ENCODE assay signal across 20 cellular contexts in genomic region chr2:83967854-83968253, GRCh38.
A peak's percentile ranks its signal among the peaks of the same experiment; 100 is the strongest.
DNase-seq lines count a peak whose midpoint lies in the region; ATAC-seq, FAIRE-seq and TF ChIP-seq lines count a peak whose summit lies in the region.
"Had no signal": no experiment of that assay in that cellular context is flagged by ENCODE, and none has a peak within 500 bp of the region (broad histone marks: within the 10 kb centered on the region; RNA-seq: fewer than 3 reads in every experiment).

No MANE protein-coding gene starts in this region.

- no TSS peak for BruUV-seq in K562 (replicated peaks; lab: Mats Ljungman, UMichigan)

- H3K4me3 ChIP-seq in NB4 (ENCODE audit: low read depth, low read length) (no peak overlapping the region), K562 (no peak overlapping the region), thyroid gland (replicated peaks in 1 of 3) (no peak overlapping the region)

- H3K36me3 ChIP-seq in K562 (ENCODE audit: control insufficient read depth, insufficient read depth, low read length): no peaks in the 10 kb centered on the region; the same call in 2 of the 3 replicates
- H3K36me3 ChIP-seq in thyroid gland: no peaks in the 10 kb centered on the region
- H3K36me3 ChIP-seq: BE2C had no signal

- H3K79me2 ChIP-seq in K562 (ENCODE audit: control insufficient read depth, insufficient read depth, low read length): no peaks in the 10 kb centered on the region

- no peak for FAIRE-seq in K562 (lab: Jason Lieb, UNC)

- TF ChIP-seq RAD21 in K562 (CRISPR knock-in tag; conservative IDR thresholded peaks at IDR 0.05 in 1 of 2, IDR thresholded peaks at IDR 0.05 in 1 of 2): no peak

- H4K20me1 ChIP-seq in K562 (replicated peaks; ENCODE audit: control insufficient read depth, insufficient read depth, low read length): no peaks in the 10 kb centered on the region

- peak; percentile 19 for TF ChIP-seq CTCF in GM12873 (IDR thresholded peaks at IDR 0.05; ENCODE audit: insufficient read depth, low read depth, low read length, missing control alignments)
- TF ChIP-seq CTCF in NB4 (IDR thresholded peaks at IDR 0.05; ENCODE audit: low read depth, low read length): no peak
- TF ChIP-seq CTCF in K562 (IDR thresholded peaks at IDR 0.05 in 2 of 3, conservative IDR thresholded peaks at IDR 0.05 in 1 of 3; ENCODE audit: insufficient read depth in 2 of 3, low read depth in 1 of 3, low read length in 3 of 3): peak; percentile 36 to 40 (median 37); a peak in 4 of 6 replicates
- TF ChIP-seq CTCF in thyroid gland (IDR thresholded peaks at IDR 0.05): no peak

- H3K27me3 ChIP-seq in K562 (ENCODE audit: control insufficient read depth in 2 of 2, insufficient read depth in 2 of 2, low read length in 2 of 2) (no peaks in the 10 kb centered on the region), thyroid gland (no peaks in the 10 kb centered on the region)
- H3K27me3 ChIP-seq: BE2C had no signal

- no peak overlapping the region for H3K9ac ChIP-seq in K562 (ENCODE audit: insufficient read depth in 1 of 2, low read depth in 2 of 2, low read length in 2 of 2)

- H3K27ac ChIP-seq in K562 (ENCODE audit: extremely low read depth, low read depth, low read length) (no peak overlapping the region), thyroid gland (no peak overlapping the region)

- H3K4me1 ChIP-seq in K562 (replicated peaks in 1 of 2; ENCODE audit: control insufficient read depth in 2 of 2, insufficient read depth in 2 of 2, low read length in 2 of 2) (peaks cover 3 to 45% of the 10 kb centered on the region in 2 experiments; a peak in 4 of 5 replicates), thyroid gland (no peaks in the 10 kb centered on the region)
- H3K4me1 ChIP-seq: BE2C had no signal

- H3K9me1 ChIP-seq in K562 (ENCODE audit: control insufficient read depth, insufficient read depth, low read length): no peaks in the 10 kb centered on the region

- TF ChIP-seq POLR2A in NB4 (IDR thresholded peaks at IDR 0.05; ENCODE audit: extremely low read depth, insufficient read length) (no peak), K562 (conservative IDR thresholded peaks at IDR 0.05) (no peak), thyroid gland (IDR thresholded peaks at IDR 0.05) (no peak)

- POLR2A ChIA-PET in K562 (lab: Yijun Ruan, JAX): interaction anchor here (0.6 kb wide), 1 partner anchor 16 kb away, joined by 4 read pairs; no protein-coding TSS in a partner anchor
- POLR2A ChIA-PET in HEK293T (lab: Yijun Ruan, JAX): no interaction called here

- intact Hi-C loops in K562 (cut with micrococcal nuclease) (no loop called here), thyroid gland (cut with DNase I) (no loop called here)

- H2AFZ ChIP-seq in K562 (ENCODE audit: low read depth, low read length): 0 out of 2 replicates have a peak overlapping the region, but pooled peaks have one; percentile 4

- TF ChIP-seq EP300 in K562 (IDR thresholded peaks at IDR 0.05; ENCODE audit: low read length): no peak

- H3K9me3 ChIP-seq in K562 (replicated peaks; ENCODE audit: control insufficient read depth, insufficient read depth, low read depth, low read length): peaks cover 5% of the 10 kb centered on the region
- H3K9me3 ChIP-seq in thyroid gland: no peaks in the 10 kb centered on the region
- H3K9me3 ChIP-seq: BE2C had no signal

- WGBS in K562 (ENCODE audit: insufficient coverage, low coverage, missing lambda C conversion rate): 13% methylated on average over 2 of the region's 2 CpGs
- WGBS in thyroid gland, 2 donors: 53 to 64% methylated on average over 2 of the region's 2 CpGs

- DNase-seq in NB4 (ENCODE audit: low read depth) (peak; percentile 3), K562 (ENCODE audit: extremely low read depth in 1 of 4, low spot score in 3 of 4) (peak in 2 of 4 experiments; percentile 15 to 35), myocyte (ENCODE audit: low read depth) (peak; percentile 22), thyroid gland (no peak), HEK293T (ENCODE audit: extremely low spot score) (no peak)
- DNase-seq in activated effector memory CD4-positive, alpha-beta T cell treated with Interleukin-2 at 50 U/mL for 16 hours: no peak
- DNase-seq: activated CD4-positive, alpha-beta T cell treated with anti-CD3 and anti-CD28 coated beads, Interleukin-2, amount 10 ng/mL, durations not matched to agents 7 days and 5 days; activated naive CD4-positive, alpha-beta T cell treated with anti-CD3 and anti-CD28 coated beads for 36 hours; activated T-cell treated with anti-CD3 and anti-CD28 coated beads for 4 hours; anterior cingulate cortex; BE2C; DMS79 treated with DMSO at 0.1 percent for 48 hours; HCEC 1CT; hippocampal formation; midbrain; NCI-H1105; NCI-H748 treated with DMSO at 0.1 percent for 48 hours; stimulated activated CD4-positive, alpha-beta T cell treated with anti-CD3 and anti-CD28 coated beads, Interleukin-12 subunit alpha, Interleukin-12 subunit beta, amount 100 ng/mL, for 4 hours had no signal

- CTCF ChIA-PET in K562 (lab: Yijun Ruan, JAX; ENCODE audit: low intra/inter-chr PET ratio): no interaction called here
- CTCF ChIA-PET in HEK293T (lab: Yijun Ruan, JAX): no interaction called here

- peak; percentile 17; the same call in 1 of the 3 replicates for ATAC-seq in K562
- no peak for ATAC-seq in HG02571 (IDR thresholded peaks at IDR 0.05; ENCODE audit: unreplicated experiment)

- in situ Hi-C loops in K562 (cut with MboI): no loop called here

- H3K4me2 ChIP-seq in K562 (ENCODE audit: insufficient read depth, low read length): no peak overlapping the region

TF ChIP-seq in K562, 482 proteins besides CTCF, POLR2A, EP300 and RAD21:
- TF ChIP-seq REST (CRISPR knock-in tag; IDR thresholded peaks at IDR 0.05; ENCODE audit: low read depth): no peak
- TF ChIP-seq SRF (CRISPR knock-in tag; IDR thresholded peaks at IDR 0.05): no peak
- no peak for TF ChIP-seq WHSC1 (IDR thresholded peaks at IDR 0.05; ENCODE audit: low read length)
- TF ChIP-seq ZEB2 (IDR thresholded peaks at IDR 0.05): no peak
- TF ChIP-seq SRSF3 (IDR thresholded peaks at IDR 0.05; ENCODE audit: insufficient read depth, low read length): no peak
- no peak for TF ChIP-seq ZNF717 (CRISPR knock-in tag; IDR thresholded peaks at IDR 0.05)
- peak in 1 of 2 experiments; percentile 40; a peak in 1 of 4 replicates for TF ChIP-seq FOXK2 (conservative IDR thresholded peaks at IDR 0.05 in 1 of 2, IDR thresholded peaks at IDR 0.05 in 1 of 2; ENCODE audit: low read depth in 2 of 2)

TF ChIP-seq in HEK293T, 16 proteins besides CTCF, POLR2A, EP300 and RAD21:
- TF ChIP-seq FOXA1 (IDR thresholded peaks at IDR 0.05) (no peak), HDGF (IDR thresholded peaks at IDR 0.05; ENCODE audit: borderline replicate concordance) (no peak), CTBP1 (IDR thresholded peaks at IDR 0.05; ENCODE audit: borderline replicate concordance) (no peak), SUZ12 (IDR thresholded peaks at IDR 0.05) (no peak), FOXK2 (IDR thresholded peaks at IDR 0.05) (no peak), ELF4 (IDR thresholded peaks at IDR 0.05) (no peak), NFRKB (IDR thresholded peaks at IDR 0.05) (no peak)

Comparison
In these comparisons a context has a peak if more than half of its experiments do, and no peak if none do; other contexts are left out.
1. CTCF ChIP-seq: peak in GM12873 (single experiment) and K562 (3 of 3); none in NB4 (single experiment) and thyroid gland (0 of 6).
2. DNase-seq: peak in NB4 (single experiment) and myocyte (single experiment); none in activated effector memory CD4-positive, alpha-beta T cell treated with Interleukin-2 at 50 U/mL for 16 hours (single experiment), thyroid gland (0 of 2) and HEK293T (single experiment).